Comparison of ENCODE assay signal across 1 cellular context in genomic region chr9:93298498-93299417, GRCh38.
TF ChIP-seq lines count a peak whose summit lies in the region.

No MANE protein-coding gene starts in this region.

TF ChIP-seq in HepG2, 621 proteins besides CTCF, POLR2A, EP300 and RAD21 (continued from another document):
- TF ChIP-seq SKIL (CRISPR knock-in tag; IDR thresholded peaks at IDR 0.05; ENCODE audit: borderline replicate concordance) (peak; percentile 89), ZNF878 (CRISPR knock-in tag; IDR thresholded peaks at IDR 0.05) (0 out of 2 replicates have a peak, but pooled peaks have one; percentile 70), NONO (IDR thresholded peaks at IDR 0.05) (no peak), NONO (CRISPR knock-in tag; conservative IDR thresholded peaks at IDR 0.05) (peak; percentile 53), XRCC5 (optimal IDR thresholded peaks at IDR 0.05; ENCODE audit: low read length) (peak; percentile 39), CC2D1A (CRISPR knock-in tag; IDR thresholded peaks at IDR 0.05) (no peak; the same call in 1 of the 2 replicates), ZNF280D (CRISPR knock-in tag; IDR thresholded peaks at IDR 0.05) (no peak), PAF1 (CRISPR knock-in tag; IDR thresholded peaks at IDR 0.05) (no peak), ZKSCAN8 (CRISPR knock-in tag; IDR thresholded peaks at IDR 0.05; ENCODE audit: borderline replicate concordance) (peak; percentile 41; the same call in 1 of the 2 replicates), POGZ (CRISPR knock-in tag; IDR thresholded peaks at IDR 0.05) (no peak), RFX3 (CRISPR knock-in tag; IDR thresholded peaks at IDR 0.05) (no peak), ZGPAT (CRISPR knock-in tag; IDR thresholded peaks at IDR 0.05) (peak; percentile 77), NFE2L1 (CRISPR knock-in tag; IDR thresholded peaks at IDR 0.05; ENCODE audit: borderline replicate concordance) (peak; percentile 35; the same call in 1 of the 2 replicates), ZNF557 (CRISPR knock-in tag; IDR thresholded peaks at IDR 0.05) (no peak), U2AF2 (IDR thresholded peaks at IDR 0.05; ENCODE audit: low read depth, low read length) (no peak), HBP1 (CRISPR knock-in tag; IDR thresholded peaks at IDR 0.05; ENCODE audit: low read depth) (no peak), ZNF839 (CRISPR knock-in tag; IDR thresholded peaks at IDR 0.05; ENCODE audit: borderline replicate concordance) (peak; percentile 78; the same call in 1 of the 2 replicates), ZNF556 (CRISPR knock-in tag; IDR thresholded peaks at IDR 0.05; ENCODE audit: borderline replicate concordance) (0 out of 2 replicates have a peak, but pooled peaks have one; percentile 63), MNT (IDR thresholded peaks at IDR 0.05) (no peak), ZNF564 (CRISPR knock-in tag; IDR thresholded peaks at IDR 0.05) (no peak), ZNF138 (CRISPR knock-in tag; IDR thresholded peaks at IDR 0.05; ENCODE audit: low read depth) (peak; percentile 44; the same call in 1 of the 2 replicates), TEAD3 (CRISPR knock-in tag; optimal IDR thresholded peaks at IDR 0.05; ENCODE audit: borderline replicate concordance) (peak; percentile 42), ZNF121 (CRISPR knock-in tag; IDR thresholded peaks at IDR 0.05) (peak; percentile 1; the same call in 1 of the 2 replicates), MIER3 (CRISPR knock-in tag; IDR thresholded peaks at IDR 0.05; ENCODE audit: borderline replicate concordance) (no peak), ZNF510 (CRISPR knock-in tag; IDR thresholded peaks at IDR 0.05; ENCODE audit: low read depth) (no peak), ZMAT3 (CRISPR knock-in tag; conservative IDR thresholded peaks at IDR 0.05) (0 out of 2 replicates have a peak, but pooled peaks have one; percentile 36), ZNF672 (CRISPR knock-in tag; IDR thresholded peaks at IDR 0.05) (peak; percentile 82; the same call in 1 of the 2 replicates), KDM3A (CRISPR knock-in tag; IDR thresholded peaks at IDR 0.05; ENCODE audit: low read depth) (peak; percentile 65; the same call in 1 of the 2 replicates), ZMYM3 (CRISPR knock-in tag; IDR thresholded peaks at IDR 0.05) (no peak; the same call in 1 of the 2 replicates), MTF2 (CRISPR knock-in tag; IDR thresholded peaks at IDR 0.05; ENCODE audit: borderline replicate concordance) (0 out of 2 replicates have a peak, but pooled peaks have one; percentile 24), ZBTB26 (CRISPR knock-in tag; IDR thresholded peaks at IDR 0.05; ENCODE audit: borderline replicate concordance) (peak; percentile 59; the same call in 1 of the 2 replicates), ZNF780A (CRISPR knock-in tag; IDR thresholded peaks at IDR 0.05) (0 out of 2 replicates have a peak, but pooled peaks have one; percentile 18), DMAP1 (CRISPR knock-in tag; IDR thresholded peaks at IDR 0.05) (peak; percentile 89), ZNF256 (CRISPR knock-in tag; conservative IDR thresholded peaks at IDR 0.05) (no peak), SNAPC4 (CRISPR knock-in tag; IDR thresholded peaks at IDR 0.05) (no peak), FOXA3 (CRISPR knock-in tag; IDR thresholded peaks at IDR 0.05) (peak; percentile 38; the same call in 1 of the 2 replicates)
